ENCODE assay signal across 27 cellular contexts in genomic region chr6:73624896-73625295, GRCh38. TPM values are rescaled to one million over a fixed set of nuclear protein-coding genes. Genes with fewer than 3 reads are reported as not detected.
A peak's percentile ranks its signal among the peaks of the same experiment; 100 is the strongest.
DNase-seq lines count a peak whose midpoint lies in the region; ATAC-seq, FAIRE-seq and TF ChIP-seq lines count a peak whose summit lies in the region.
"Had no signal": no experiment of that assay in that cellular context is flagged by ENCODE, and none has a peak within 500 bp of the region (broad histone marks: within the 10 kb centered on the region; RNA-seq: fewer than 3 reads in every experiment).

No MANE protein-coding gene starts in this region.

- peak in 1 of 2 experiments; percentile 36 for DNase-seq in HL-60 (ENCODE audit: low read depth in 1 of 2, low spot score in 1 of 2)
- peak; percentile 69 for DNase-seq in NB4 (ENCODE audit: low read depth)
- DNase-seq in SIG-M5 (lab: John Stamatoyannopoulos, UW) = peak; percentile 8
- DNase-seq in GM12891 (ENCODE audit: insufficient read length, low spot score) = no peak
- DNase-seq in NCI-H1417 (lab: John Stamatoyannopoulos, UW) = no peak
- DNase-seq: BE2C; CD4-positive, alpha-beta T cell; COR-L47; DMS 273 treated with DMSO at 0.1 percent for 48 hours; DMS79 treated with DMSO at 0.1 percent for 48 hours; GOT3; HCEC 1CT; IMR-90; Karpas-422; NCI-H1694 treated with DMSO at 0.1 percent for 48 hours; NCI-H2081 treated with DMSO at 0.1 percent for 48 hours; NCI-H2171 treated with DMSO at 0.1 percent for 48 hours; NCI-H446; NCI-H526 treated with DMSO at 0.1 percent for 48 hours; Peyer's patch; SW 1271; T-helper 17 cell had no signal

- no peak for ATAC-seq in HG03565 (IDR thresholded peaks at IDR 0.05; ENCODE audit: unreplicated experiment)
- ATAC-seq: A549, T-helper 17 cell had no signal

- H3K27me3 ChIP-seq in HL-60 (ENCODE audit: insufficient read depth, poor library complexity, severe bottlenecking) = no peaks in the 10 kb centered on the region
- H3K27me3 ChIP-seq in neutrophil = no peaks in the 10 kb centered on the region
- H3K27me3 ChIP-seq: BE2C, Peyer's patch, SJSA1 had no signal

- TF ChIP-seq CTCF in HL-60 (IDR thresholded peaks at IDR 0.05; ENCODE audit: insufficient read depth, low read length) (no peak), NB4 (IDR thresholded peaks at IDR 0.05; ENCODE audit: low read depth, low read length) (no peak), neutrophil (IDR thresholded peaks at IDR 0.05) (no peak)

- H3K27ac ChIP-seq in HL-60 (replicated peaks) (peak overlapping the region; percentile 43), neutrophil (peak overlapping the region; percentile 44)
- H3K27ac ChIP-seq: A549, Peyer's patch, SJSA1 had no signal

- no peaks in the 10 kb centered on the region for H3K9me3 ChIP-seq in neutrophil
- H3K9me3 ChIP-seq: A549, BE2C, Peyer's patch, SJSA1 had no signal

- FAIRE-seq in GM12891 (lab: Jason Lieb, UNC) = no peak
- FAIRE-seq: A549, GM12892 had no signal

- peaks cover 34% of the 10 kb centered on the region for H3K36me3 ChIP-seq in neutrophil
- H3K36me3 ChIP-seq: BE2C, SJSA1 had no signal

- no peak for TF ChIP-seq POLR2A in NB4 (IDR thresholded peaks at IDR 0.05; ENCODE audit: extremely low read depth, insufficient read length)
- no peak for TF ChIP-seq POLR2A in GM12891 (IDR thresholded peaks at IDR 0.05; ENCODE audit: low read depth, low read length)

- H3K4me3 ChIP-seq in HL-60 (replicated peaks; ENCODE audit: insufficient read depth, low read length) (no peak overlapping the region), NB4 (ENCODE audit: low read depth, low read length) (no peak overlapping the region), neutrophil (ENCODE audit: low read depth in 1 of 2, low read length in 1 of 2) (no peak overlapping the region)
- H3K4me3 ChIP-seq: A549, Peyer's patch, SJSA1 had no signal

- H3K4me1 ChIP-seq in neutrophil (ENCODE audit: control insufficient read depth in 1 of 2, insufficient read depth in 1 of 2, low read depth in 1 of 2, low read length in 1 of 2) = no peaks in the 10 kb centered on the region
- H3K4me1 ChIP-seq: A549, BE2C, Peyer's patch, SJSA1 had no signal

TF ChIP-seq in GM12891, 5 proteins besides CTCF, POLR2A, EP300 and RAD21:
- no peak for TF ChIP-seq PAX5 (IDR thresholded peaks at IDR 0.05; ENCODE audit: insufficient read depth, low read length, severe bottlenecking)
- no peak for TF ChIP-seq POLR2AphosphoS5 (IDR thresholded peaks at IDR 0.05; ENCODE audit: low read depth, low read length)
- TF ChIP-seq POU2F2 (IDR thresholded peaks at IDR 0.05; ENCODE audit: low read depth, low read length) = no peak

RNA-seq across cellular contexts. Expression of gene SLC17A5, which starts 28.9 kb away (rescaled TPM):
- polyA plus RNA-seq in GM12891 (2012; ENCODE audit: low read depth, missing spikeins) = 1.9 TPM

Comparison
In these comparisons a context has a peak if more than half of its experiments do, and no peak if none do; other contexts are left out.
1. DNase-seq: peak in NB4 (single experiment) and SIG-M5 (single experiment); none in GM12891 (single experiment) and NCI-H1417 (0 of 3).